Comparison of ENCODE assay signal across 17 cellular contexts in genomic region chr21:44058652-44058964, GRCh38. TPM values are rescaled to one million over a fixed set of nuclear protein-coding genes. Genes with fewer than 3 reads are reported as not detected.
DNase-seq lines count a peak whose midpoint lies in the region; ATAC-seq and TF ChIP-seq lines count a peak whose summit lies in the region.
"Had no signal": no experiment of that assay in that cellular context is flagged by ENCODE, and none has a peak within 500 bp of the region (broad histone marks: within the 10 kb centered on the region; RNA-seq: fewer than 3 reads in every experiment).

No MANE protein-coding gene starts in this region.

- 94% methylated on average over 12 of the region's 12 CpGs for WGBS in SK-N-SH (ENCODE audit: low lambda C conversion rate)

- H3K36me3 Mint-ChIP-seq in activated T-cell treated with anti-CD3 and anti-CD28 coated beads, Interleukin-2, amount 50 U/mL, for 72 hours (ENCODE audit: insufficient read depth in 2 of 2): peaks cover 5 to 17% of the 10 kb centered on the region in 2 donors
- H3K36me3 Mint-ChIP-seq in T-helper 17 cell (ENCODE audit: low read depth): peaks cover 9% of the 10 kb centered on the region
- H3K36me3 Mint-ChIP-seq in central memory CD8-positive, alpha-beta T cell (ENCODE audit: insufficient read depth): peaks cover 56% of the 10 kb centered on the region

- intact Hi-C loops in dorsolateral prefrontal cortex (cut with DNase I): loop anchor here in 1 of 2 donors (10.0 kb wide), 1 partner anchor 246 kb away; the partner anchor contains the start of gene PFKL

- no peak overlapping the region for H3K4me3 ChIP-seq in osteoblast (ENCODE audit: insufficient read depth, low read length)
- no peak overlapping the region for H3K4me3 ChIP-seq in SK-N-SH (ENCODE audit: low read depth in 2 of 2, low read length in 1 of 2)
- no peak overlapping the region for H3K4me3 ChIP-seq in dorsolateral prefrontal cortex
- H3K4me3 ChIP-seq: skin epidermis had no signal

- TF ChIP-seq EP300 in SK-N-SH (IDR thresholded peaks at IDR 0.05; ENCODE audit: borderline replicate concordance in 1 of 2, low read depth in 1 of 2, low read length in 1 of 2): no peak

- H3K4me3 Mint-ChIP-seq in activated T-cell treated with anti-CD3 and anti-CD28 coated beads, Interleukin-2, amount 50 U/mL, for 72 hours: peak overlapping the region; percentile 54 to 66
- H3K4me3 Mint-ChIP-seq in T-helper 17 cell: peak overlapping the region; percentile 92
- H3K4me3 Mint-ChIP-seq in central memory CD8-positive, alpha-beta T cell: peak overlapping the region; percentile 28
- H3K4me3 Mint-ChIP-seq: endodermal cell, memory B cell had no signal

- H2AFZ ChIP-seq in osteoblast (ENCODE audit: low read length): no peak overlapping the region
- no peak overlapping the region for H2AFZ ChIP-seq in SK-N-SH (ENCODE audit: low read depth)

- no peaks in the 10 kb centered on the region for H3K27me3 Mint-ChIP-seq in activated T-cell treated with anti-CD3 and anti-CD28 coated beads, Interleukin-2, amount 50 U/mL, for 72 hours (ENCODE audit: low read depth)
- no peaks in the 10 kb centered on the region for H3K27me3 Mint-ChIP-seq in T-helper 17 cell
- no peaks in the 10 kb centered on the region for H3K27me3 Mint-ChIP-seq in central memory CD8-positive, alpha-beta T cell
- H3K27me3 Mint-ChIP-seq: memory B cell had no signal

- H3K27me3 ChIP-seq in osteoblast (ENCODE audit: insufficient read depth, low read length) (no peaks in the 10 kb centered on the region), SK-N-SH (ENCODE audit: insufficient read depth) (no peaks in the 10 kb centered on the region), dorsolateral prefrontal cortex (no peaks in the 10 kb centered on the region)

- H3K4me1 ChIP-seq in osteoblast (ENCODE audit: insufficient read depth, low read length) (peaks cover 12% of the 10 kb centered on the region), SK-N-SH (ENCODE audit: control insufficient read depth in 1 of 2, insufficient read depth in 2 of 2, low read depth in 1 of 2, low read length in 1 of 2) (no peaks in the 10 kb centered on the region; a peak in 1 of 4 replicates)

- POLR2A ChIA-PET in SK-N-SH (lab: Yijun Ruan, JAX): no interaction called here

- H4K20me1 ChIP-seq in osteoblast (ENCODE audit: insufficient read depth, low read length) (no peaks in the 10 kb centered on the region), SK-N-SH (ENCODE audit: insufficient read depth) (no peaks in the 10 kb centered on the region)

- TF ChIP-seq CTCF in osteoblast (IDR thresholded peaks at IDR 0.05; ENCODE audit: extremely low read depth, low read depth, low read length) (no peak), SK-N-SH (IDR thresholded peaks at IDR 0.05) (no peak), dorsolateral prefrontal cortex (IDR thresholded peaks at IDR 0.05 in 54 of 56, conservative IDR thresholded peaks at IDR 0.05 in 2 of 56; ENCODE audit: low read depth in 1 of 56, partially characterized antibody in 56 of 56) (no peak), GM13977 (IDR thresholded peaks at IDR 0.05; ENCODE audit: extremely low read depth, insufficient read depth, missing control alignments) (no peak)

- no peak for ATAC-seq in activated T-cell treated with anti-CD3 and anti-CD28 coated beads, Interleukin-2, amount 50 U/mL, for 72 hours (replicated peaks in 1 of 2)
- ATAC-seq in T-helper 17 cell: no peak
- ATAC-seq in central memory CD8-positive, alpha-beta T cell (replicated peaks; ENCODE audit: extremely low read depth, poor library complexity, severe bottlenecking): no peak

- no peaks in the 10 kb centered on the region for H3F3A ChIP-seq in SK-N-SH (replicated peaks; ENCODE audit: insufficient read depth)

- no peak overlapping the region for H3K9ac ChIP-seq in SK-N-SH

- no peaks in the 10 kb centered on the region for H3K9me3 Mint-ChIP-seq in activated T-cell treated with anti-CD3 and anti-CD28 coated beads, Interleukin-2, amount 50 U/mL, for 72 hours
- no peaks in the 10 kb centered on the region for H3K9me3 Mint-ChIP-seq in central memory CD8-positive, alpha-beta T cell
- H3K9me3 Mint-ChIP-seq: endodermal cell, memory B cell had no signal

- CTCF ChIA-PET in SK-N-SH (lab: Yijun Ruan, JAX): no interaction called here

- in situ Hi-C loops in GM13977 (cut with MboI; ENCODE audit: low pct_unique_long_range_greater_than_20kb, low sequenced_read_pairs, unreplicated experiment): no loop called here

- TF ChIP-seq RAD21 in SK-N-SH (IDR thresholded peaks at IDR 0.05; ENCODE audit: low read length): no peak

- H3K27ac Mint-ChIP-seq in activated T-cell treated with anti-CD3 and anti-CD28 coated beads, Interleukin-2, amount 50 U/mL, for 72 hours: peak overlapping the region; percentile 36
- H3K27ac Mint-ChIP-seq in T-helper 17 cell: peak overlapping the region; percentile 98
- H3K27ac Mint-ChIP-seq in central memory CD8-positive, alpha-beta T cell (ENCODE audit: low read depth): no peak overlapping the region

- H3K79me2 ChIP-seq in osteoblast (ENCODE audit: insufficient read depth, low read length): peaks cover 53% of the 10 kb centered on the region
- H3K79me2 ChIP-seq in SK-N-SH (ENCODE audit: insufficient read depth): peaks cover 3% of the 10 kb centered on the region

- H3K36me3 ChIP-seq in osteoblast (ENCODE audit: insufficient read depth, low read length) (peaks cover 50% of the 10 kb centered on the region), SK-N-SH (replicated peaks in 1 of 2; ENCODE audit: control insufficient read depth in 1 of 2, insufficient read depth in 2 of 2, low read length in 1 of 2) (peaks cover 31 to 48% of the 10 kb centered on the region in 2 experiments)

- H3K9me3 ChIP-seq in T-helper 17 cell (ENCODE audit: control insufficient read depth, low read length, poor library complexity, severe bottlenecking) (no peaks in the 10 kb centered on the region), osteoblast (ENCODE audit: low read depth, low read length) (no peaks in the 10 kb centered on the region), SK-N-SH (no peaks in the 10 kb centered on the region)

- H3K9me2 ChIP-seq in SK-N-SH: no peaks in the 10 kb centered on the region

- H3K27ac ChIP-seq in osteoblast (ENCODE audit: low read depth, low read length) (no peak overlapping the region), SK-N-SH (ENCODE audit: low read depth in 2 of 2, low read length in 1 of 2) (no peak overlapping the region), dorsolateral prefrontal cortex (peak overlapping the region in 18 of 59 donors; percentile 3 to 98 (median 44))
- H3K27ac ChIP-seq: C4-2B, skin epidermis had no signal

- peaks cover 38% of the 10 kb centered on the region for H3K4me1 Mint-ChIP-seq in activated T-cell treated with anti-CD3 and anti-CD28 coated beads, Interleukin-2, amount 50 U/mL, for 72 hours (ENCODE audit: low read depth)
- peaks cover 29% of the 10 kb centered on the region for H3K4me1 Mint-ChIP-seq in T-helper 17 cell
- peaks cover 34% of the 10 kb centered on the region for H3K4me1 Mint-ChIP-seq in central memory CD8-positive, alpha-beta T cell

- DNase-seq in activated T-cell treated with anti-CD3 and anti-CD28 coated beads, Interleukin-2, amount 50 U/mL, for 72 hours: no peak
- DNase-seq in activated T-cell treated with anti-CD3 and anti-CD28 coated beads for 4 hours (no peak), T-helper 17 cell (no peak), osteoblast (ENCODE audit: insufficient read length, low spot score, missing footprints) (peak; percentile 79), SK-N-SH (no peak), dorsolateral prefrontal cortex (no peak), GM13977 (ENCODE audit: low spot score) (no peak)
- DNase-seq in central memory CD8-positive, alpha-beta T cell (ENCODE audit: low spot score in 2 of 2): no peak
- DNase-seq: DMS153; endodermal cell; NCI-H526; stimulated activated naive CD4-positive, alpha-beta T cell; SW 1271; trophoblast cell had no signal

- H3K4me2 ChIP-seq in osteoblast (ENCODE audit: insufficient read depth, low read length) (no peak overlapping the region), SK-N-SH (no peak overlapping the region)

TF ChIP-seq in SK-N-SH, 30 proteins besides CTCF, POLR2A, EP300 and RAD21:
- no peak for TF ChIP-seq MXI1 (IDR thresholded peaks at IDR 0.05; ENCODE audit: low read depth, low read length)
- no peak for TF ChIP-seq IRF3 (IDR thresholded peaks at IDR 0.05; ENCODE audit: low read depth, low read length)
- TF ChIP-seq TAF1 (IDR thresholded peaks at IDR 0.05; ENCODE audit: borderline replicate concordance, low read depth, low read length): no peak
TF ChIP-seq in SK-N-SH: peak in this region for 0.

RNA-seq across cellular contexts. Expression of gene TRAPPC10, which starts 46.5 kb away (rescaled TPM):
- total RNA-seq in activated T-cell treated with anti-CD3 and anti-CD28 coated beads, Interleukin-2, amount 50 U/mL, for 72 hours: 10 to 100 TPM; 53.5 to 72.6 TPM
- 100 to 1,000 TPM; 107 to 122 TPM for total RNA-seq in T-helper 17 cell
- 33.0 and 36.2 TPM in 2 replicates for total RNA-seq in osteoblast
- 17.5 and 18.9 TPM in 2 replicates for polyA plus RNA-seq in SK-N-SH (2012; rRNA removed)
- polyA plus RNA-seq in SK-N-SH (2012; cell fraction: cytosol; rRNA removed): 12.4 and 14.8 TPM in 2 replicates
- 42.6 and 53.7 TPM in 2 replicates for polyA plus RNA-seq in SK-N-SH (2012; cell fraction: nucleus; rRNA removed)
- 100 to 1,000 TPM in 1 of 120 experiments, 10 to 100 TPM in 119; 49.1 to 103 (median 69.3) TPM for total RNA-seq in dorsolateral prefrontal cortex

RNA-seq across cellular contexts. Expression of gene PWP2, which starts 48.6 kb away (rescaled TPM):
- total RNA-seq in activated T-cell treated with anti-CD3 and anti-CD28 coated beads, Interleukin-2, amount 50 U/mL, for 72 hours: 10 to 100 TPM in 1 of 2 donors, 1 to 10 TPM in 1; 5.9 to 23.2 TPM
- total RNA-seq in T-helper 17 cell (10 to 100 TPM; 21.9 to 28.7 TPM), osteoblast (2.2 and 2.7 TPM in 2 replicates), dorsolateral prefrontal cortex (10 to 100 TPM in 86 of 120 experiments, 1 to 10 TPM in 34; 1.7 to 49.2 (median 15.0) TPM)
- 6.0 and 6.9 TPM in 2 replicates for polyA plus RNA-seq in SK-N-SH (2012; rRNA removed)
- polyA plus RNA-seq in SK-N-SH (2012; cell fraction: cytosol; rRNA removed): 2.5 and 4.2 TPM in 2 replicates
- 14.1 and 16.6 TPM in 2 replicates for polyA plus RNA-seq in SK-N-SH (2012; cell fraction: nucleus; rRNA removed)

Comparison
In these comparisons a context has a peak if more than half of its experiments do, and no peak if none do; other contexts are left out.
1. H3K4me3 Mint-ChIP-seq: peak in every context shown above with its lines; median percentile 92 in T-helper 17 cell; 60 in activated T-cell treated with anti-CD3 and anti-CD28 coated beads, Interleukin-2, amount 50 U/mL, for 72 hours; 28 in central memory CD8-positive, alpha-beta T cell.